ENCODE assay signal across 18 cellular contexts in the genomic region with DNA sequence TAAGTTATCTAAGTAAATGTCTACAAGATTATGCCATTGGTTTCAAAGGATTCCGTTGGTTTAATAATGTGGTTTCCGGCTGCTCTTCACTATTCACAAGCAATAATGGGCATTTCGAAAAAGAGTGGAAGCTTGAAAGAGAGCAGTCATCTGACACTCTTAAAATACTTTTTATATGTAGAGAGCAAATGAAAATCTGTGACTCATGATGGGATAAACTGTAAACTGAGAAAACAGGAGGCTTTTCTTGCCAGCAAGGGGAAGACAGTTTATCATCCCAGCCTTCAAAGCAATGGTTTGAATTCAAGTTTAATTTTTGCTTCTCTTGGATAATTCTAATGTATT.
DNase-seq lines count a peak whose midpoint lies in the region; ATAC-seq and TF ChIP-seq lines count a peak whose summit lies in the region.
"Had no signal": no experiment of that assay in that cellular context is flagged by ENCODE, and none has a peak within 500 bp of the region (broad histone marks: within the 10 kb centered on the region; RNA-seq: fewer than 3 reads in every experiment).

No MANE protein-coding gene starts in this region.

- in situ Hi-C loops in HAP-1 (cut with MboI; ENCODE audit: low sequenced_read_pairs): no loop called here

- POLR2A ChIA-PET in RWPE1 (lab: Yijun Ruan, JAX; ENCODE audit: low non-redundant PET): no interaction called here

- H3K4me1 ChIP-seq in HAP-1: no peaks in the 10 kb centered on the region
- H3K4me1 ChIP-seq: heart left ventricle had no signal

- no peak for ATAC-seq in activated naive CD8-positive, alpha-beta T cell treated with anti-CD3 and anti-CD28 coated beads, Interleukin-2, amount 50 U/mL, for 24 hours
- ATAC-seq: heart left ventricle; natural killer cell treated with Interleukin-12 subunit alpha and Interleukin-12 subunit beta and Interleukin-15 and Interleukin-18, amount 100 ng/mL, for 72 hours had no signal

- H3K4me3 Mint-ChIP-seq in activated naive CD8-positive, alpha-beta T cell treated with anti-CD3 and anti-CD28 coated beads, Interleukin-2, amount 50 U/mL, for 24 hours: no peak overlapping the region
- no peak overlapping the region for H3K4me3 Mint-ChIP-seq in activated naive CD8-positive, alpha-beta T cell treated with anti-CD3 and anti-CD28 coated beads for 36 hours
- H3K4me3 Mint-ChIP-seq: activated naive CD8-positive, alpha-beta T cell treated with anti-CD3 and anti-CD28 coated beads, Interleukin-2, amount 10 ng/mL, durations not matched to agents 7 days and 5 days; natural killer cell treated with Interleukin-12 subunit alpha and Interleukin-12 subunit beta and Interleukin-15 and Interleukin-18, amount 100 ng/mL, for 72 hours had no signal

- no peaks in the 10 kb centered on the region for H3K27me3 Mint-ChIP-seq in activated naive CD8-positive, alpha-beta T cell treated with anti-CD3 and anti-CD28 coated beads, Interleukin-2, amount 50 U/mL, for 24 hours
- no peaks in the 10 kb centered on the region for H3K27me3 Mint-ChIP-seq in activated naive CD8-positive, alpha-beta T cell treated with anti-CD3 and anti-CD28 coated beads for 36 hours
- H3K27me3 Mint-ChIP-seq: activated naive CD8-positive, alpha-beta T cell treated with anti-CD3 and anti-CD28 coated beads, Interleukin-2, amount 10 ng/mL, durations not matched to agents 7 days and 5 days; natural killer cell treated with Interleukin-12 subunit alpha and Interleukin-12 subunit beta and Interleukin-15 and Interleukin-18, amount 100 ng/mL, for 72 hours had no signal

- no peaks in the 10 kb centered on the region for H3K9me3 ChIP-seq in HAP-1
- H3K9me3 ChIP-seq: heart left ventricle, thoracic aorta had no signal

- no peak for TF ChIP-seq CTCF in RWPE1 (conservative IDR thresholded peaks at IDR 0.05; ENCODE audit: low read depth)
- no peak for TF ChIP-seq CTCF in epithelial cell of proximal tubule (conservative IDR thresholded peaks at IDR 0.05; ENCODE audit: low read depth, low read length)

- CTCF ChIA-PET in RWPE1 (lab: Yijun Ruan, JAX): interaction anchor here (0.6 kb wide), 1 partner anchor 458 kb away, joined by 4 read pairs; the partner anchor contains the start of gene KCNQ5

- H3K9me3 Mint-ChIP-seq in activated naive CD8-positive, alpha-beta T cell treated with anti-CD3 and anti-CD28 coated beads, Interleukin-2, amount 50 U/mL, for 24 hours: no peaks in the 10 kb centered on the region
- no peaks in the 10 kb centered on the region for H3K9me3 Mint-ChIP-seq in activated naive CD8-positive, alpha-beta T cell treated with anti-CD3 and anti-CD28 coated beads for 36 hours
- H3K9me3 Mint-ChIP-seq: activated naive CD8-positive, alpha-beta T cell treated with anti-CD3 and anti-CD28 coated beads, Interleukin-2, amount 10 ng/mL, durations not matched to agents 7 days and 5 days; natural killer cell treated with Interleukin-12 subunit alpha and Interleukin-12 subunit beta and Interleukin-15 and Interleukin-18, amount 100 ng/mL, for 72 hours had no signal

- H3K4me3 ChIP-seq in epithelial cell of proximal tubule (ENCODE audit: low read depth, low read length) (no peak overlapping the region), HAP-1 (no peak overlapping the region)
- H3K4me3 ChIP-seq: dorsolateral prefrontal cortex, heart left ventricle, skin epidermis, thoracic aorta had no signal

- no peaks in the 10 kb centered on the region; the same call in 1 of the 2 replicates for H3K27me3 ChIP-seq in HAP-1 (ENCODE audit: low read depth)
- H3K27me3 ChIP-seq: dorsolateral prefrontal cortex, heart left ventricle had no signal

- H3K36me3 Mint-ChIP-seq in activated naive CD8-positive, alpha-beta T cell treated with anti-CD3 and anti-CD28 coated beads, Interleukin-2, amount 50 U/mL, for 24 hours (ENCODE audit: low read depth): no peaks in the 10 kb centered on the region
- H3K36me3 Mint-ChIP-seq in activated naive CD8-positive, alpha-beta T cell treated with anti-CD3 and anti-CD28 coated beads for 36 hours: no peaks in the 10 kb centered on the region
- H3K36me3 Mint-ChIP-seq: activated naive CD8-positive, alpha-beta T cell treated with anti-CD3 and anti-CD28 coated beads, Interleukin-2, amount 10 ng/mL, durations not matched to agents 7 days and 5 days; natural killer cell treated with Interleukin-12 subunit alpha and Interleukin-12 subunit beta and Interleukin-15 and Interleukin-18, amount 100 ng/mL, for 72 hours had no signal

- peak overlapping the region; percentile 34 for H3K27ac Mint-ChIP-seq in activated naive CD8-positive, alpha-beta T cell treated with anti-CD3 and anti-CD28 coated beads, Interleukin-2, amount 50 U/mL, for 24 hours
- H3K27ac Mint-ChIP-seq in activated naive CD8-positive, alpha-beta T cell treated with anti-CD3 and anti-CD28 coated beads for 36 hours: no peak overlapping the region
- H3K27ac Mint-ChIP-seq: activated naive CD8-positive, alpha-beta T cell treated with anti-CD3 and anti-CD28 coated beads, Interleukin-2, amount 10 ng/mL, durations not matched to agents 7 days and 5 days; natural killer cell treated with Interleukin-12 subunit alpha and Interleukin-12 subunit beta and Interleukin-15 and Interleukin-18, amount 100 ng/mL, for 72 hours had no signal

- H3K36me3 ChIP-seq in HAP-1 (replicated peaks): no peaks in the 10 kb centered on the region
- H3K36me3 ChIP-seq: heart left ventricle, thoracic aorta had no signal

- peaks cover 6% of the 10 kb centered on the region for H3K4me1 Mint-ChIP-seq in activated naive CD8-positive, alpha-beta T cell treated with anti-CD3 and anti-CD28 coated beads, Interleukin-2, amount 50 U/mL, for 24 hours
- H3K4me1 Mint-ChIP-seq in activated naive CD8-positive, alpha-beta T cell treated with anti-CD3 and anti-CD28 coated beads for 36 hours: peaks cover 6% of the 10 kb centered on the region
- H3K4me1 Mint-ChIP-seq: activated naive CD8-positive, alpha-beta T cell treated with anti-CD3 and anti-CD28 coated beads, Interleukin-2, amount 10 ng/mL, durations not matched to agents 7 days and 5 days had no signal

- H3K27ac ChIP-seq in RWPE1: no peak overlapping the region
- H3K27ac ChIP-seq: heart left ventricle, skin epidermis, thoracic aorta had no signal

- DNase-seq in activated naive CD8-positive, alpha-beta T cell treated with anti-CD3 and anti-CD28 coated beads, Interleukin-2, amount 50 U/mL, for 24 hours: no peak
- DNase-seq in activated naive CD8-positive, alpha-beta T cell treated with anti-CD3 and anti-CD28 coated beads for 36 hours: no peak
- DNase-seq in RWPE1 (ENCODE audit: low spot score) (peak; percentile 3), epithelial cell of proximal tubule (ENCODE audit: low read depth) (peak; percentile 37), HAP-1 (ENCODE audit: low spot score in 2 of 2) (no peak), NCI-H345 (lab: John Stamatoyannopoulos, UW) (no peak), nucleus accumbens (lab: John Stamatoyannopoulos, UW) (no peak)
- no peak for DNase-seq in stimulated activated naive CD4-positive, alpha-beta T cell treated with Interleukin-2 at 50 U/mL for 16 hours (lab: John Stamatoyannopoulos, UW)
- DNase-seq: 8988T; activated naive CD8-positive, alpha-beta T cell treated with anti-CD3 and anti-CD28 coated beads, Interleukin-2, amount 10 ng/mL, durations not matched to agents 7 days and 5 days; DMS79 treated with DMSO at 0.1 percent for 48 hours; dorsolateral prefrontal cortex; heart left ventricle; NCI-H1436; NCI-H69 had no signal

Comparison
In these comparisons a context has a peak if more than half of its experiments do, and no peak if none do; other contexts are left out.
1. DNase-seq: peak in RWPE1 (single experiment) and epithelial cell of proximal tubule (single experiment); none in activated naive CD8-positive, alpha-beta T cell treated with anti-CD3 and anti-CD28 coated beads, Interleukin-2, amount 50 U/mL, for 24 hours (single experiment), activated naive CD8-positive, alpha-beta T cell treated with anti-CD3 and anti-CD28 coated beads for 36 hours (single experiment), HAP-1 (0 of 2), stimulated activated naive CD4-positive, alpha-beta T cell treated with Interleukin-2 at 50 U/mL for 16 hours (single experiment), NCI-H345 (single experiment) and nucleus accumbens (0 of 56).